In genomic region chr11:119590651-119591308, GRCh38 we compare ENCODE assay signal across 1 cellular context.
TF ChIP-seq lines count a peak whose summit lies in the region.

No MANE protein-coding gene starts in this region.

TF ChIP-seq in K562, 482 proteins besides CTCF, POLR2A, EP300 and RAD21 (continued from another document and continues in another):
- TF ChIP-seq ZBTB5 (IDR thresholded peaks at IDR 0.05) = no peak
- no peak for TF ChIP-seq CHAMP1 (IDR thresholded peaks at IDR 0.05)
- TF ChIP-seq ZNF395 (CRISPR knock-in tag; IDR thresholded peaks at IDR 0.05) = peak; percentile 84
- no peak for TF ChIP-seq NCOR1 (IDR thresholded peaks at IDR 0.05)
- TF ChIP-seq ZNF764 (CRISPR knock-in tag; IDR thresholded peaks at IDR 0.05; ENCODE audit: low read depth) = no peak
- no peak for TF ChIP-seq ZFP36 (IDR thresholded peaks at IDR 0.05; ENCODE audit: low read depth, low read length, partially characterized antibody)
- no peak for TF ChIP-seq ZBTB33 (CRISPR knock-in tag; IDR thresholded peaks at IDR 0.05)
- no peak for TF ChIP-seq YY1 (IDR thresholded peaks at IDR 0.05; ENCODE audit: borderline replicate concordance in 1 of 3, control insufficient read depth in 1 of 3, extremely low read depth in 1 of 3, insufficient read depth in 3 of 3, insufficient read length in 1 of 3, insufficient replicate concordance in 2 of 3, low read depth in 1 of 3, low read length in 2 of 3)
- TF ChIP-seq BMI1 (IDR thresholded peaks at IDR 0.05; ENCODE audit: low read length) = no peak
- TF ChIP-seq TSHZ1 (CRISPR knock-in tag; IDR thresholded peaks at IDR 0.05) = no peak
- no peak for TF ChIP-seq MEF2D (tag; conservative IDR thresholded peaks at IDR 0.05; ENCODE audit: low read depth)
- 0 out of 2 replicates have a peak, but pooled peaks have one; percentile 37 for TF ChIP-seq MYC (IDR thresholded peaks at IDR 0.05; ENCODE audit: low read depth, low read length)
- TF ChIP-seq MYC (CRISPR knock-in tag; IDR thresholded peaks at IDR 0.05; ENCODE audit: borderline replicate concordance, low read depth) = no peak
- TF ChIP-seq ZNF274 (IDR thresholded peaks at IDR 0.05; ENCODE audit: borderline replicate concordance, low read depth, low read length) = no peak
- TF ChIP-seq SMARCB1 (IDR thresholded peaks at IDR 0.05; ENCODE audit: insufficient read length, low read depth) = no peak
- no peak for TF ChIP-seq NUFIP1 (IDR thresholded peaks at IDR 0.05; ENCODE audit: partially characterized antibody)
- TF ChIP-seq ATF1 (CRISPR knock-in tag; IDR thresholded peaks at IDR 0.05) = no peak
- no peak for TF ChIP-seq ATF1 (tag; IDR thresholded peaks at IDR 0.05)
- TF ChIP-seq BCL6 (CRISPR knock-in tag; IDR thresholded peaks at IDR 0.05) = no peak
- peak; percentile 71 for TF ChIP-seq JUND (IDR thresholded peaks at IDR 0.05; ENCODE audit: borderline replicate concordance, low read depth, low read length)
- TF ChIP-seq JUND (tag; IDR thresholded peaks at IDR 0.05; ENCODE audit: borderline replicate concordance, low read depth, low read length) = peak; percentile 65; the same call in 2 of the 3 replicates
- TF ChIP-seq TGIF2 (CRISPR knock-in tag; IDR thresholded peaks at IDR 0.05) = no peak
- TF ChIP-seq GTF3C2 (IDR thresholded peaks at IDR 0.05; ENCODE audit: borderline replicate concordance, extremely low read depth, insufficient read length) = no peak
- peak; percentile 7 for TF ChIP-seq MEIS2 (IDR thresholded peaks at IDR 0.05; ENCODE audit: partially characterized antibody)
- peak; percentile 66; the same call in 1 of the 2 replicates for TF ChIP-seq ZNF766 (CRISPR knock-in tag; conservative IDR thresholded peaks at IDR 0.05)
- no peak for TF ChIP-seq POLR3G (IDR thresholded peaks at IDR 0.05; ENCODE audit: extremely low read depth, insufficient read length, insufficient replicate concordance)
- no peak for TF ChIP-seq PHB (CRISPR knock-in tag; IDR thresholded peaks at IDR 0.05)
- no peak for TF ChIP-seq TAF7 (tag; IDR thresholded peaks at IDR 0.05)
- no peak for TF ChIP-seq GABPB2 (CRISPR knock-in tag; conservative IDR thresholded peaks at IDR 0.05)
- no peak for TF ChIP-seq RBM39 (optimal IDR thresholded peaks at IDR 0.05; ENCODE audit: low read depth, low read length)
- TF ChIP-seq GATAD2A (IDR thresholded peaks at IDR 0.05) = no peak
- no peak for TF ChIP-seq SMAD2 (IDR thresholded peaks at IDR 0.05; ENCODE audit: low read depth, low read length)
- TF ChIP-seq ZNF407 (IDR thresholded peaks at IDR 0.05; ENCODE audit: low read depth) = no peak
- no peak for TF ChIP-seq ZNF140 (CRISPR knock-in tag; IDR thresholded peaks at IDR 0.05)
- no peak for TF ChIP-seq TAF9B (IDR thresholded peaks at IDR 0.05; ENCODE audit: partially characterized antibody)
- no peak for TF ChIP-seq ZNF668 (CRISPR knock-in tag; IDR thresholded peaks at IDR 0.05)
- no peak for TF ChIP-seq FIP1L1 (IDR thresholded peaks at IDR 0.05; ENCODE audit: low read depth, low read length, poor library complexity, severe bottlenecking)
- no peak for TF ChIP-seq MAFG (tag; conservative IDR thresholded peaks at IDR 0.05)
- no peak for TF ChIP-seq MTF1 (CRISPR knock-in tag; IDR thresholded peaks at IDR 0.05; ENCODE audit: borderline replicate concordance)
